In genomic region chr5:91296691-91297143, GRCh38 we compare ENCODE assay signal across 12 cellular contexts.
DNase-seq lines count a peak whose midpoint lies in the region; ATAC-seq, FAIRE-seq and TF ChIP-seq lines count a peak whose summit lies in the region.
"Had no signal": no experiment of that assay in that cellular context is flagged by ENCODE, and none has a peak within 500 bp of the region (broad histone marks: within the 10 kb centered on the region; RNA-seq: fewer than 3 reads in every experiment).

No MANE protein-coding gene starts in this region.

- H3K4me3 ChIP-seq in mammary epithelial cell (replicated peaks in 1 of 3; ENCODE audit: insufficient read depth in 1 of 3, low read depth in 2 of 3, low read length in 3 of 3): no peak overlapping the region
- H3K4me3 ChIP-seq in suprapubic skin: no peak overlapping the region
- H3K4me3 ChIP-seq: pancreas, SJCRH30 had no signal

- H3K27me3 ChIP-seq in mammary epithelial cell (ENCODE audit: insufficient read depth, low read length) (no peaks in the 10 kb centered on the region), suprapubic skin (no peaks in the 10 kb centered on the region)
- H3K27me3 ChIP-seq: pancreas, SJCRH30 had no signal

- H3K9me3 ChIP-seq in mammary epithelial cell (replicated peaks; ENCODE audit: insufficient read depth, low read length) (no peaks in the 10 kb centered on the region), suprapubic skin (no peaks in the 10 kb centered on the region)
- H3K9me3 ChIP-seq: pancreas, SJCRH30 had no signal

- CTCF ChIA-PET in mammary epithelial cell (lab: Charles Lee; ENCODE audit: low non-redundant PET): no interaction called here

- DNase-seq in H54 (ENCODE audit: insufficient read length, low spot score): no peak
- DNase-seq in mammary epithelial cell: peak; percentile 55
- peak; percentile 92 for DNase-seq in kidney tubule cell (ENCODE audit: low spot score)
- DNase-seq in suprapubic skin (ENCODE audit: low spot score in 2 of 2): peak; percentile 92 to 94
- no peak for DNase-seq in erythroblast (lab: John Stamatoyannopoulos, UW)
- DNase-seq in ecto neural progenitor cell (ENCODE audit: low spot score): no peak
- DNase-seq: activated CD4-positive, alpha-beta T cell treated with anti-CD3 and anti-CD28 coated beads, Interleukin-2, amount 50 U/mL, for 4 hours; pancreas; SJCRH30 had no signal

- dilution Hi-C loops in mammary epithelial cell (cut with HindIII; ENCODE audit: low sequenced_read_pairs): no loop called here

- 0% methylated on average over 2 of the region's 2 CpGs for WGBS in mammary epithelial cell (ENCODE audit: low coverage, missing lambda C conversion rate)
- WGBS in suprapubic skin: 35% methylated on average over 2 of the region's 2 CpGs

- no peaks in the 10 kb centered on the region for H4K20me1 ChIP-seq in mammary epithelial cell (ENCODE audit: insufficient read depth, low read length)

- H3K4me1 ChIP-seq in mammary epithelial cell (ENCODE audit: insufficient read depth, low read length) (peaks cover 12% of the 10 kb centered on the region), suprapubic skin (peaks cover 14% of the 10 kb centered on the region)
- H3K4me1 ChIP-seq: pancreas had no signal

- peak; percentile 74 for FAIRE-seq in H54 (lab: Jason Lieb, UNC)
- FAIRE-seq: GM18507, pancreas had no signal

- intact Hi-C loops in mammary epithelial cell (cut with micrococcal nuclease): no loop called here

- H3K36me3 ChIP-seq in mammary epithelial cell (ENCODE audit: insufficient read depth, low read length) (no peaks in the 10 kb centered on the region), suprapubic skin (no peaks in the 10 kb centered on the region)
- H3K36me3 ChIP-seq: pancreas, SJCRH30 had no signal

- TF ChIP-seq EP300 in suprapubic skin (IDR thresholded peaks at IDR 0.05): no peak

- no peak overlapping the region for H3K9ac ChIP-seq in mammary epithelial cell (ENCODE audit: insufficient read depth, low read length)

- ATAC-seq in GM21447 (IDR thresholded peaks at IDR 0.05; ENCODE audit: unreplicated experiment): no peak
- ATAC-seq in GM21526 (IDR thresholded peaks at IDR 0.05; ENCODE audit: low FRiP score, unreplicated experiment): no peak

- H3K27ac ChIP-seq in mammary epithelial cell (ENCODE audit: insufficient read depth, low read depth, low read length) (no peak overlapping the region), suprapubic skin (peak overlapping the region; percentile 53)
- H3K27ac ChIP-seq: pancreas, SJCRH30 had no signal

- no peaks in the 10 kb centered on the region for H3K79me2 ChIP-seq in mammary epithelial cell (ENCODE audit: insufficient read depth, low read length)

- TF ChIP-seq POLR2A in H54 (IDR thresholded peaks at IDR 0.05; ENCODE audit: low read depth, low read length) (no peak), suprapubic skin (IDR thresholded peaks at IDR 0.05) (no peak), erythroblast (IDR thresholded peaks at IDR 0.05; ENCODE audit: low read length) (no peak)

- no TSS peak for BruUV-seq in mammary epithelial cell (replicated peaks; lab: Mats Ljungman, UMichigan)

- no peak for TF ChIP-seq CTCF in mammary epithelial cell (conservative IDR thresholded peaks at IDR 0.05 in 1 of 2, IDR thresholded peaks at IDR 0.05 in 1 of 2; ENCODE audit: extremely low read depth in 1 of 2, insufficient read depth in 1 of 2, low read depth in 1 of 2, low read length in 2 of 2)
- no peak for TF ChIP-seq CTCF in suprapubic skin (IDR thresholded peaks at IDR 0.05)

- peak overlapping the region; percentile 29 for H3K4me2 ChIP-seq in mammary epithelial cell (ENCODE audit: insufficient read depth, low read depth, low read length)

- in situ Hi-C loops in mammary epithelial cell (cut with MboI; ENCODE audit: low sequenced_read_pairs in 2 of 2): no loop called here

- peak overlapping the region; percentile 56 for H2AFZ ChIP-seq in mammary epithelial cell (ENCODE audit: low read depth, low read length)

Comparison
In these comparisons a context has a peak if more than half of its experiments do, and no peak if none do; other contexts are left out.
1. DNase-seq: peak in mammary epithelial cell (single experiment), kidney tubule cell (single experiment) and suprapubic skin (2 of 2); none in H54 (single experiment), erythroblast (0 of 2) and ecto neural progenitor cell (single experiment).